In genomic region chr13:71477735-71478134, GRCh38 we compare ENCODE assay signal across 13 cellular contexts.
DNase-seq lines count a peak whose midpoint lies in the region; ATAC-seq, FAIRE-seq and TF ChIP-seq lines count a peak whose summit lies in the region.
"Had no signal": no experiment of that assay in that cellular context is flagged by ENCODE, and none has a peak within 500 bp of the region (broad histone marks: within the 10 kb centered on the region; RNA-seq: fewer than 3 reads in every experiment).

No MANE protein-coding gene starts in this region.

- no peak overlapping the region for H3K4me3 Mint-ChIP-seq in MCF 10A (ENCODE audit: unreplicated experiment)
- H3K4me3 Mint-ChIP-seq in activated T-helper 2 cell treated with anti-CD3 and anti-CD28 coated beads, Interferon-gamma antibody, Interleukin-2, Interleukin-4, amounts not matched to agents 10 μg/mL and 5 μg/mL and 100 μg/mL, durations not matched to agents 14 hours and 24 hours and 36 hours (ENCODE audit: low read depth): no peak overlapping the region
- H3K4me3 Mint-ChIP-seq: stimulated activated memory B cell treated with anti-CD40 and anti-IgM and Interleukin-4, amounts not matched to agents 10 μg/mL and 1 μg/mL and 100 μg/mL, for 72 hours had no signal

- dilution Hi-C loops in endothelial cell of umbilical vein (cut with MboI; ENCODE audit: extremely low pct_ligation_motif_present, low sequenced_read_pairs): no loop called here

- peak; percentile 8 for DNase-seq in MCF 10A (ENCODE audit: unreplicated experiment)
- DNase-seq in breast epithelium (ENCODE audit: low spot score in 2 of 2): no peak
- no peak for DNase-seq in endothelial cell of umbilical vein (ENCODE audit: low read depth, low spot score)
- DNase-seq in upper lobe of right lung: no peak
- DNase-seq in stomach: no peak
- DNase-seq in activated T-helper 2 cell treated with anti-CD3 and anti-CD28 coated beads, Interferon-gamma antibody, Interleukin-2, Interleukin-4, amounts not matched to agents 10 μg/mL and 5 μg/mL and 100 μg/mL, durations not matched to agents 14 hours and 24 hours and 36 hours (ENCODE audit: low spot score): no peak
- DNase-seq: naive B cell, NCI-H2029 had no signal

- BruUV-seq in MCF 10A (replicated peaks; lab: Mats Ljungman, UMichigan): no TSS peak
- BruUV-seq in endothelial cell of umbilical vein (replicated peaks; lab: Mats Ljungman, UMichigan): no TSS peak

- intact Hi-C loops in MCF 10A (cut with micrococcal nuclease) (loop anchor here (5.0 to 10.0 kb wide), 4 partner anchors 153 to 853 kb away; no protein-coding TSS in a partner anchor), breast epithelium (cut with DNase I; ENCODE audit: low total_unique reads) (no loop called here), endothelial cell of umbilical vein (cut with micrococcal nuclease) (loop anchor here (1.0 to 5.0 kb wide), 4 partner anchors 155 to 854 kb away; partner anchors contain the start of gene DACH1), upper lobe of right lung (cut with DNase I) (no loop called here), stomach (cut with DNase I; ENCODE audit: low total_unique reads) (no loop called here)
- intact Hi-C loops in activated T-helper 2 cell treated with anti-CD3 and anti-CD28 coated beads, Interferon-gamma antibody, Interleukin-2, Interleukin-4, amounts not matched to agents 10 μg/mL and 5 μg/mL and 100 μg/mL, durations not matched to agents 14 hours and 24 hours and 36 hours (cut with micrococcal nuclease): no loop called here

- no peaks in the 10 kb centered on the region for H3K4me1 Mint-ChIP-seq in MCF 10A (ENCODE audit: insufficient read depth, unreplicated experiment)
- no peaks in the 10 kb centered on the region for H3K4me1 Mint-ChIP-seq in activated T-helper 2 cell treated with anti-CD3 and anti-CD28 coated beads, Interferon-gamma antibody, Interleukin-2, Interleukin-4, amounts not matched to agents 10 μg/mL and 5 μg/mL and 100 μg/mL, durations not matched to agents 14 hours and 24 hours and 36 hours (ENCODE audit: low read depth)
- H3K4me1 Mint-ChIP-seq: naive B cell; stimulated activated memory B cell treated with anti-CD40 and anti-IgM and Interleukin-4, amounts not matched to agents 10 μg/mL and 1 μg/mL and 100 μg/mL, for 72 hours had no signal

- H4K20me1 ChIP-seq in OCI-LY3 (ENCODE audit: insufficient read depth, low read length) (no peaks in the 10 kb centered on the region), endothelial cell of umbilical vein (replicated peaks; ENCODE audit: control insufficient read depth, extremely low read depth, insufficient read depth, low read length) (no peaks in the 10 kb centered on the region)
- H4K20me1 ChIP-seq: BLaER1 had no signal

- H3K4me1 ChIP-seq in breast epithelium (no peaks in the 10 kb centered on the region), OCI-LY3 (ENCODE audit: low read length) (no peaks in the 10 kb centered on the region), endothelial cell of umbilical vein (ENCODE audit: control insufficient read depth, extremely low read depth, insufficient read depth, low read length) (no peaks in the 10 kb centered on the region), upper lobe of right lung (no peaks in the 10 kb centered on the region), stomach (no peaks in the 10 kb centered on the region)
- H3K4me1 ChIP-seq: ascending aorta, BLaER1 had no signal

- H3K36me3 ChIP-seq in breast epithelium (no peaks in the 10 kb centered on the region), OCI-LY3 (replicated peaks; ENCODE audit: low read depth, low read length) (no peaks in the 10 kb centered on the region), endothelial cell of umbilical vein (ENCODE audit: control insufficient read depth in 2 of 2, extremely low read depth in 1 of 2, insufficient read depth in 2 of 2, low read length in 2 of 2) (no peaks in the 10 kb centered on the region), upper lobe of right lung (no peaks in the 10 kb centered on the region), stomach (no peaks in the 10 kb centered on the region)
- H3K36me3 ChIP-seq: ascending aorta, BLaER1 had no signal

- FAIRE-seq in endothelial cell of umbilical vein (lab: Jason Lieb, UNC): no peak

- H3K27ac Mint-ChIP-seq in MCF 10A (ENCODE audit: low read depth, unreplicated experiment): no peak overlapping the region
- no peak overlapping the region for H3K27ac Mint-ChIP-seq in activated T-helper 2 cell treated with anti-CD3 and anti-CD28 coated beads, Interferon-gamma antibody, Interleukin-2, Interleukin-4, amounts not matched to agents 10 μg/mL and 5 μg/mL and 100 μg/mL, durations not matched to agents 14 hours and 24 hours and 36 hours
- H3K27ac Mint-ChIP-seq: naive B cell; stimulated activated memory B cell treated with anti-CD40 and anti-IgM and Interleukin-4, amounts not matched to agents 10 μg/mL and 1 μg/mL and 100 μg/mL, for 72 hours had no signal

- H3K9me3 Mint-ChIP-seq in MCF 10A (ENCODE audit: unreplicated experiment): no peaks in the 10 kb centered on the region
- no peaks in the 10 kb centered on the region for H3K9me3 Mint-ChIP-seq in activated T-helper 2 cell treated with anti-CD3 and anti-CD28 coated beads, Interferon-gamma antibody, Interleukin-2, Interleukin-4, amounts not matched to agents 10 μg/mL and 5 μg/mL and 100 μg/mL, durations not matched to agents 14 hours and 24 hours and 36 hours
- H3K9me3 Mint-ChIP-seq: naive B cell had no signal

- TF ChIP-seq POLR2A in breast epithelium (IDR thresholded peaks at IDR 0.05) (no peak), endothelial cell of umbilical vein (IDR thresholded peaks at IDR 0.05; ENCODE audit: low read depth, low read length) (no peak), stomach (IDR thresholded peaks at IDR 0.05) (no peak)

- 76 to 82% (median 81%) methylated on average over 6 of the region's 6 CpGs for WGBS in stomach, 5 donors

- H3K79me2 ChIP-seq in OCI-LY3 (ENCODE audit: low read length) (no peaks in the 10 kb centered on the region), endothelial cell of umbilical vein (ENCODE audit: control insufficient read depth, insufficient read depth, low read length) (no peaks in the 10 kb centered on the region)

- no peak for TF ChIP-seq EP300 in stomach (IDR thresholded peaks at IDR 0.05)

- H3K9me3 ChIP-seq in breast epithelium (no peaks in the 10 kb centered on the region), OCI-LY3 (ENCODE audit: insufficient read depth, low read length) (no peaks in the 10 kb centered on the region), endothelial cell of umbilical vein (replicated peaks; ENCODE audit: control insufficient read depth, insufficient read depth, low read length) (no peaks in the 10 kb centered on the region), upper lobe of right lung (no peaks in the 10 kb centered on the region), stomach (no peaks in the 10 kb centered on the region)
- H3K9me3 ChIP-seq: ascending aorta, BLaER1 had no signal

- H3K9ac ChIP-seq in OCI-LY3 (ENCODE audit: low read length) (peak overlapping the region; percentile 16; the same call in 1 of the 2 replicates), endothelial cell of umbilical vein (replicated peaks; ENCODE audit: extremely low read depth, insufficient read depth, low read length) (no peak overlapping the region)
- H3K9ac ChIP-seq: BLaER1 had no signal

- CTCF ChIA-PET in MCF 10A (lab: Yijun Ruan, JAX): interaction anchor here (0.8 to 1.4 kb wide), 4 partner anchors 10 to 514 kb away, joined by 3 to 6 read pairs (median 4); no protein-coding TSS in a partner anchor
- CTCF ChIA-PET in endothelial cell of umbilical vein (lab: Charles Lee): no interaction called here

- no peaks in the 10 kb centered on the region for H3K9me1 ChIP-seq in endothelial cell of umbilical vein (replicated peaks; ENCODE audit: control insufficient read depth, extremely low read depth, insufficient read depth, low read length)

- H3K27me3 ChIP-seq in breast epithelium (no peaks in the 10 kb centered on the region), OCI-LY3 (ENCODE audit: low read depth, low read length) (no peaks in the 10 kb centered on the region), endothelial cell of umbilical vein (ENCODE audit: control insufficient read depth in 2 of 2, insufficient read depth in 2 of 2, low read length in 2 of 2) (no peaks in the 10 kb centered on the region), upper lobe of right lung (no peaks in the 10 kb centered on the region), stomach (no peaks in the 10 kb centered on the region)
- H3K27me3 ChIP-seq: ascending aorta, BLaER1 had no signal

- TF ChIP-seq CTCF in MCF 10A (IDR thresholded peaks at IDR 0.05; ENCODE audit: unreplicated experiment) (peak; percentile 43), breast epithelium (IDR thresholded peaks at IDR 0.05) (no peak), OCI-LY3 (IDR thresholded peaks at IDR 0.05; ENCODE audit: low read depth, low read length) (peak; percentile 89), endothelial cell of umbilical vein (IDR thresholded peaks at IDR 0.05; ENCODE audit: extremely low read depth in 1 of 2, insufficient read depth in 1 of 2, low read depth in 1 of 2, low read length in 2 of 2) (peak; percentile 13 to 23), upper lobe of right lung (IDR thresholded peaks at IDR 0.05) (peak; percentile 21), stomach (IDR thresholded peaks at IDR 0.05) (no peak)

- POLR2A ChIA-PET in MCF 10A (lab: Yijun Ruan, JAX): no interaction called here
- POLR2A ChIA-PET in endothelial cell of umbilical vein (lab: Charles Lee): no interaction called here

- H3K4me2 ChIP-seq in OCI-LY3 (ENCODE audit: low read length) (peak overlapping the region; percentile 64), endothelial cell of umbilical vein (ENCODE audit: insufficient read depth, low read length) (no peak overlapping the region)
- H3K4me2 ChIP-seq: BLaER1 had no signal

- H3K27ac ChIP-seq in breast epithelium (no peak overlapping the region), OCI-LY3 (ENCODE audit: low read length) (no peak overlapping the region), endothelial cell of umbilical vein (ENCODE audit: insufficient read depth, low read depth, low read length) (no peak overlapping the region), upper lobe of right lung (no peak overlapping the region), stomach (no peak overlapping the region)
- H3K27ac ChIP-seq: ascending aorta, BLaER1 had no signal

- H3K4me3 ChIP-seq in breast epithelium: no peak overlapping the region
- H3K4me3 ChIP-seq in OCI-LY3 (ENCODE audit: low read length): peak overlapping the region; percentile 71
- H3K4me3 ChIP-seq in endothelial cell of umbilical vein (replicated peaks in 1 of 3; ENCODE audit: insufficient read depth in 1 of 3, low read depth in 1 of 3, low read length in 3 of 3): no peak overlapping the region
- no peak overlapping the region for H3K4me3 ChIP-seq in upper lobe of right lung
- H3K4me3 ChIP-seq in stomach: no peak overlapping the region
- H3K4me3 ChIP-seq: ascending aorta, BLaER1 had no signal

- no peaks in the 10 kb centered on the region for H3K36me3 Mint-ChIP-seq in MCF 10A (ENCODE audit: insufficient read depth, unreplicated experiment)
- no peaks in the 10 kb centered on the region for H3K36me3 Mint-ChIP-seq in activated T-helper 2 cell treated with anti-CD3 and anti-CD28 coated beads, Interferon-gamma antibody, Interleukin-2, Interleukin-4, amounts not matched to agents 10 μg/mL and 5 μg/mL and 100 μg/mL, durations not matched to agents 14 hours and 24 hours and 36 hours (ENCODE audit: low read depth)
- H3K36me3 Mint-ChIP-seq: naive B cell; stimulated activated memory B cell treated with anti-CD40 and anti-IgM and Interleukin-4, amounts not matched to agents 10 μg/mL and 1 μg/mL and 100 μg/mL, for 72 hours had no signal

- ATAC-seq in upper lobe of right lung (no peak), HG02642 (IDR thresholded peaks at IDR 0.05; ENCODE audit: poor library complexity, unreplicated experiment) (no peak)
- ATAC-seq: stimulated activated memory B cell treated with anti-CD40 and anti-IgM and Interleukin-4, amounts not matched to agents 10 μg/mL and 1 μg/mL and 100 μg/mL, for 72 hours had no signal

- H3K27me3 Mint-ChIP-seq in MCF 10A (ENCODE audit: insufficient read depth, unreplicated experiment): peaks cover 55% of the 10 kb centered on the region
- no peaks in the 10 kb centered on the region for H3K27me3 Mint-ChIP-seq in activated T-helper 2 cell treated with anti-CD3 and anti-CD28 coated beads, Interferon-gamma antibody, Interleukin-2, Interleukin-4, amounts not matched to agents 10 μg/mL and 5 μg/mL and 100 μg/mL, durations not matched to agents 14 hours and 24 hours and 36 hours (ENCODE audit: low read depth)
- H3K27me3 Mint-ChIP-seq: naive B cell; stimulated activated memory B cell treated with anti-CD40 and anti-IgM and Interleukin-4, amounts not matched to agents 10 μg/mL and 1 μg/mL and 100 μg/mL, for 72 hours had no signal

- peak overlapping the region; percentile 93 for H2AFZ ChIP-seq in OCI-LY3 (ENCODE audit: low read depth, low read length)
- H2AFZ ChIP-seq in endothelial cell of umbilical vein (ENCODE audit: low read depth, low read length): no peak overlapping the region

Comparison
In these comparisons a context has a peak if more than half of its experiments do, and no peak if none do; other contexts are left out.
1. CTCF ChIP-seq: peak in MCF 10A (single experiment), OCI-LY3 (single experiment), endothelial cell of umbilical vein (2 of 2) and upper lobe of right lung (single experiment); none in breast epithelium (0 of 3) and stomach (0 of 7).
2. intact Hi-C loops: an anchor here in MCF 10A (5.0 to 10.0 kb wide) and endothelial cell of umbilical vein (1.0 to 5.0 kb wide); none called in breast epithelium, upper lobe of right lung, stomach and activated T-helper 2 cell treated with anti-CD3 and anti-CD28 coated beads, Interferon-gamma antibody, Interleukin-2, Interleukin-4, amounts not matched to agents 10 μg/mL and 5 μg/mL and 100 μg/mL, durations not matched to agents 14 hours and 24 hours and 36 hours.